1 cellular context compared by ENCODE assay signal in the genomic region with DNA sequence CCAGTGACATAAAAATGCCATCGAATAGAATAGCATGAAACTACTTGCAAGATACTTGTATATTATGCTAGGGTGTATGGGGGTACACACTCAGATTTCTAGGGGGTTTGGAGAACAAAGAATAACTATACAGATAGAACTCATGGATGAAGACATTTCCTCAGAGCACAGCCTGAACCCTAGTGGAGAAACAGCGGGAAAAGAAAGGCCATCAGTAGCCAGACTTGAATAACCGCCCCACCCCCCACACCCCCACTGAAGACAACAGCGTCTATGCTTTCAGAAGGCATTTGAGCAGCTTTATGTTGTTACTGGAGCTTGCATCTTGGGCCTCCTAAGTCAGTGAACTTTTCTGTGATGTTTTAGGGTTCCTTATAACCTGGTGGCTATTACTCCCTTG.
TF ChIP-seq lines count a peak whose summit lies in the region.

No MANE protein-coding gene starts in this region.

TF ChIP-seq in GM23338, 12 proteins besides CTCF, POLR2A, EP300 and RAD21 (continued from another document):
- TF ChIP-seq, protein P1, sequence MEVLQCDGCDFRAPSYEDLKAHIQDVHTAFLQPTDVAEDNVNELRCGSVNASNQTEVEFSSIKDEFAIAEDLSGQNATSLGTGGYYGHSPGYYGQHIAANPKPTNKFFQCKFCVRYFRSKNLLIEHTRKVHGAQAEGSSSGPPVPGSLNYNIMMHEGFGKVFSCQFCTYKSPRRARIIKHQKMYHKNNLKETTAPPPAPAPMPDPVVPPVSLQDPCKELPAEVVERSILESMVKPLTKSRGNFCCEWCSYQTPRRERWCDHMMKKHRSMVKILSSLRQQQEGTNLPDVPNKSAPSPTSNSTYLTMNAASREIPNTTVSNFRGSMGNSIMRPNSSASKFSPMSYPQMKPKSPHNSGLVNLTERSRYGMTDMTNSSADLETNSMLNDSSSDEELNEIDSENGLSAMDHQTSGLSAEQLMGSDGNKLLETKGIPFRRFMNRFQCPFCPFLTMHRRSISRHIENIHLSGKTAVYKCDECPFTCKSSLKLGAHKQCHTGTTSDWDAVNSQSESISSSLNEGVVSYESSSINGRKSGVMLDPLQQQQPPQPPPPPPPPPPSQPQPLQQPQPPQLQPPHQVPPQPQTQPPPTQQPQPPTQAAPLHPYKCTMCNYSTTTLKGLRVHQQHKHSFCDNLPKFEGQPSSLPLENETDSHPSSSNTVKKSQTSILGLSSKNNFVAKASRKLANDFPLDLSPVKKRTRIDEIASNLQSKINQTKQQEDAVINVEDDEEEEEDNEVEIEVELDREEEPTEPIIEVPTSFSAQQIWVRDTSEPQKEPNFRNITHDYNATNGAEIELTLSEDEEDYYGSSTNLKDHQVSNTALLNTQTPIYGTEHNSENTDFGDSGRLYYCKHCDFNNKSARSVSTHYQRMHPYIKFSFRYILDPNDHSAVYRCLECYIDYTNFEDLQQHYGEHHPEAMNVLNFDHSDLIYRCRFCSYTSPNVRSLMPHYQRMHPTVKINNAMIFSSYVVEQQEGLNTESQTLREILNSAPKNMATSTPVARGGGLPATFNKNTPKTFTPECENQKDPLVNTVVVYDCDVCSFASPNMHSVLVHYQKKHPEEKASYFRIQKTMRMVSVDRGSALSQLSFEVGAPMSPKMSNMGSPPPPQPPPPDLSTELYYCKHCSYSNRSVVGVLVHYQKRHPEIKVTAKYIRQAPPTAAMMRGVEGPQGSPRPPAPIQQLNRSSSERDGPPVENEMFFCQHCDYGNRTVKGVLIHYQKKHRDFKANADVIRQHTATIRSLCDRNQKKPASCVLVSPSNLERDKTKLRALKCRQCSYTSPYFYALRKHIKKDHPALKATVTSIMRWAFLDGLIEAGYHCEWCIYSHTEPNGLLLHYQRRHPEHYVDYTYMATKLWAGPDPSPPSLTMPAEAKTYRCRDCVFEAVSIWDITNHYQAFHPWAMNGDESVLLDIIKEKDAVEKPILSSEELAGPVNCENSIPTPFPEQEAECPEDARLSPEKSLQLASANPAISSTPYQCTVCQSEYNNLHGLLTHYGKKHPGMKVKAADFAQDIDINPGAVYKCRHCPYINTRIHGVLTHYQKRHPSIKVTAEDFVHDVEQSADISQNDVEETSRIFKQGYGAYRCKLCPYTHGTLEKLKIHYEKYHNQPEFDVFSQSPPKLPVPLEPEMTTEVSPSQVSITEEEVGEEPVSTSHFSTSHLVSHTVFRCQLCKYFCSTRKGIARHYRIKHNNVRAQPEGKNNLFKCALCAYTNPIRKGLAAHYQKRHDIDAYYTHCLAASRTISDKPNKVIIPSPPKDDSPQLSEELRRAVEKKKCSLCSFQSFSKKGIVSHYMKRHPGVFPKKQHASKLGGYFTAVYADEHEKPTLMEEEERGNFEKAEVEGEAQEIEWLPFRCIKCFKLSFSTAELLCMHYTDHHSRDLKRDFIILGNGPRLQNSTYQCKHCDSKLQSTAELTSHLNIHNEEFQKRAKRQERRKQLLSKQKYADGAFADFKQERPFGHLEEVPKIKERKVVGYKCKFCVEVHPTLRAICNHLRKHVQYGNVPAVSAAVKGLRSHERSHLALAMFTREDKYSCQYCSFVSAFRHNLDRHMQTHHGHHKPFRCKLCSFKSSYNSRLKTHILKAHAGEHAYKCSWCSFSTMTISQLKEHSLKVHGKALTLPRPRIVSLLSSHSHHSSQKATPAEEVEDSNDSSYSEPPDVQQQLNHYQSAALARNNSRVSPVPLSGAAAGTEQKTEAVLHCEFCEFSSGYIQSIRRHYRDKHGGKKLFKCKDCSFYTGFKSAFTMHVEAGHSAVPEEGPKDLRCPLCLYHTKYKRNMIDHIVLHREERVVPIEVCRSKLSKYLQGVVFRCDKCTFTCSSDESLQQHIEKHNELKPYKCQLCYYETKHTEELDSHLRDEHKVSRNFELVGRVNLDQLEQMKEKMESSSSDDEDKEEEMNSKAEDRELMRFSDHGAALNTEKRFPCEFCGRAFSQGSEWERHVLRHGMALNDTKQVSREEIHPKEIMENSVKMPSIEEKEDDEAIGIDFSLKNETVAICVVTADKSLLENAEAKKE (CRISPR knock-in tag; IDR thresholded peaks at IDR 0.05) = no peak
